1 cellular context compared by ENCODE assay signal in the genomic region with DNA sequence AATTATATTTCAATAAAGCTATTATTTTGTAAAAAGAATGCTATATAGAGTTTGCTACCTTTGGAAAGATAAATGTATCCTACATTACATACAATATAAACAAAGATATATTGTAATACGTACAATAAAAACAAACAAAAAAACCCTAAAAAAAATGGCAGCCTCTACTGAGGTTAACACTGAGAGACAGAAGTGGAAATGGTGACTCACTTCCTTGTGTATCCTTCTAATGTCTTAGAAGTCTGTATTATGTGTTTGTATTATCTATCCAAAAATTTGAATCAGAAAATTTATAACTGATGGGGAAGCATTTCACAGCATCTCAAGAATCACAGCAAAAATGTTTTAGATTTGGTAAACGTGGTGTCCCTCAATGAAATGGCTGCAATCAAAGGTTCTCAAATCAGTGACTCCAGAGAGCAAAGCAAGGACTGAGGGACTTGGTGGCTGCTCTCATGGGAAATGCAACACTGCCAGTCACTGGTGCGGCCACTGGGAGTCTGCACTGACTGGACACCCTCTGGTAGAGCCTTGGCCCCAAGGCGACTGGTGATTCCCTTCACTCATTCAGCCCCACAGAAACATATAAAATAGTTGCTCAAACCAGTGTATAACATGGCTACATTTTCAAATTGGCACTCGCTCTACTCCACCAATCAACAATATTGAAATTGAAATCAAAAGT.
TF ChIP-seq lines count a peak whose summit lies in the region.

No MANE protein-coding gene starts in this region.

TF ChIP-seq in HepG2, 621 proteins besides CTCF, POLR2A, EP300 and RAD21:
- TF ChIP-seq MLLT10 (CRISPR knock-in tag; IDR thresholded peaks at IDR 0.05): no peak
- TF ChIP-seq ZNF33A (CRISPR knock-in tag; IDR thresholded peaks at IDR 0.05; ENCODE audit: borderline replicate concordance): no peak
- no peak for TF ChIP-seq ZNF577 (CRISPR knock-in tag; IDR thresholded peaks at IDR 0.05; ENCODE audit: borderline replicate concordance, low read depth)
- TF ChIP-seq ZNF879 (CRISPR knock-in tag; IDR thresholded peaks at IDR 0.05): no peak
- TF ChIP-seq, protein P1, sequence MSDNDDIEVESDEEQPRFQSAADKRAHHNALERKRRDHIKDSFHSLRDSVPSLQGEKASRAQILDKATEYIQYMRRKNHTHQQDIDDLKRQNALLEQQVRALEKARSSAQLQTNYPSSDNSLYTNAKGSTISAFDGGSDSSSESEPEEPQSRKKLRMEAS (IDR thresholded peaks at IDR 0.05): no peak
- TF ChIP-seq ZSCAN9 (CRISPR knock-in tag; IDR thresholded peaks at IDR 0.05; ENCODE audit: borderline replicate concordance): no peak
- no peak for TF ChIP-seq ZNF274 (CRISPR knock-in tag; IDR thresholded peaks at IDR 0.05)
- no peak for TF ChIP-seq ZNF317 (CRISPR knock-in tag; IDR thresholded peaks at IDR 0.05)
